8 cellular contexts compared by ENCODE assay signal in the genomic region with DNA sequence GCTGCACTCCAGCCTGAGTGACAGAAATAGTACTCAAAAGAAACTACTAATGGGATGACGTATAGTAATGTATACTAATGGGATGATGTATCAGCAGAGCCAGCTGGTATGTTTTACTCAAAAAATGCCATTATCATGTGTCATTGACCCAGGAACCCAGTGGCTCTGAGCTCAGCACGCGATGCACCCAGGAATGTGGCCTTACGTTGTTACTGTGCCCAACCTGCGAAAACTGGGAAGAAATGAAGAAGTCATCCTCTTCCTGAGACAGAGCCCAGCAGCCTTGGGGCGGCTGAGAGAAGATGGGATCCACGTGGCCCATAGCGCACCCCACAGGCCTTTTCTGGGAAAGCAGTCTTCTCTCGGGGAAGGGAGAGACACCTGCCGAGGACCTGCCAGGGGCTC. TPM values are rescaled to one million over a fixed set of nuclear protein-coding genes. Genes with fewer than 3 reads are reported as not detected.
A peak's percentile ranks its signal among the peaks of the same experiment; 100 is the strongest.
DNase-seq lines count a peak whose midpoint lies in the region; ATAC-seq, FAIRE-seq and TF ChIP-seq lines count a peak whose summit lies in the region.

No MANE protein-coding gene starts in this region.

- POLR2A ChIA-PET in HEK293T (lab: Yijun Ruan, JAX), result no interaction called here

- ATAC-seq in HG03565 (IDR thresholded peaks at IDR 0.05; ENCODE audit: unreplicated experiment) (no peak), GM18873 (IDR thresholded peaks at IDR 0.05; ENCODE audit: low FRiP score, unreplicated experiment) (no peak)

- DNase-seq in AG08395 (ENCODE audit: low spot score) (peak; percentile 96), HEK293T (ENCODE audit: extremely low spot score) (peak; percentile 54), UCSD-AML1 (lab: John Stamatoyannopoulos, UW; ENCODE audit: unreplicated experiment) (peak; percentile 19), hepatic stellate cell (ENCODE audit: low spot score) (peak; percentile 97), midbrain (lab: John Stamatoyannopoulos, UW) (no peak), frontal cortex (ENCODE audit: low spot score in 2 of 2) (no peak)

- CTCF ChIA-PET in HEK293T (lab: Yijun Ruan, JAX), result no interaction called here

- FAIRE-seq in frontal cortex (lab: Jason Lieb, UNC), result no peak

TF ChIP-seq in HEK293T, 16 proteins besides CTCF, POLR2A, EP300 and RAD21:
- no peak for TF ChIP-seq HDGF (IDR thresholded peaks at IDR 0.05; ENCODE audit: borderline replicate concordance)
- no peak for TF ChIP-seq LEF1 (IDR thresholded peaks at IDR 0.05; ENCODE audit: borderline replicate concordance)
- TF ChIP-seq ZNF384 (IDR thresholded peaks at IDR 0.05), result no peak
- TF ChIP-seq ELF4 (IDR thresholded peaks at IDR 0.05), result no peak
- TF ChIP-seq SUZ12 (IDR thresholded peaks at IDR 0.05), result no peak
- no peak for TF ChIP-seq L3MBTL2 (conservative IDR thresholded peaks at IDR 0.05)
- no peak for TF ChIP-seq NFRKB (IDR thresholded peaks at IDR 0.05)
- no peak for TF ChIP-seq ARNT (IDR thresholded peaks at IDR 0.05)
- TF ChIP-seq CTBP1 (IDR thresholded peaks at IDR 0.05; ENCODE audit: borderline replicate concordance), result no peak
- no peak for TF ChIP-seq TARDBP (IDR thresholded peaks at IDR 0.05)
- TF ChIP-seq FOXM1 (IDR thresholded peaks at IDR 0.05; ENCODE audit: borderline replicate concordance), result no peak
- TF ChIP-seq SP1 (IDR thresholded peaks at IDR 0.05), result no peak
- TF ChIP-seq, protein P1, sequence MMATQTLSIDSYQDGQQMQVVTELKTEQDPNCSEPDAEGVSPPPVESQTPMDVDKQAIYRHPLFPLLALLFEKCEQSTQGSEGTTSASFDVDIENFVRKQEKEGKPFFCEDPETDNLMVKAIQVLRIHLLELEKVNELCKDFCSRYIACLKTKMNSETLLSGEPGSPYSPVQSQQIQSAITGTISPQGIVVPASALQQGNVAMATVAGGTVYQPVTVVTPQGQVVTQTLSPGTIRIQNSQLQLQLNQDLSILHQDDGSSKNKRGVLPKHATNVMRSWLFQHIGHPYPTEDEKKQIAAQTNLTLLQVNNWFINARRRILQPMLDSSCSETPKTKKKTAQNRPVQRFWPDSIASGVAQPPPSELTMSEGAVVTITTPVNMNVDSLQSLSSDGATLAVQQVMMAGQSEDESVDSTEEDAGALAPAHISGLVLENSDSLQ (IDR thresholded peaks at IDR 0.05), result no peak
- TF ChIP-seq FOXA1 (IDR thresholded peaks at IDR 0.05), result no peak
- no peak for TF ChIP-seq FOXK2 (IDR thresholded peaks at IDR 0.05)
- no peak for TF ChIP-seq BHLHE40 (IDR thresholded peaks at IDR 0.05; ENCODE audit: borderline replicate concordance)

RNA-seq across cellular contexts. Expression of a gene that starts 8.8 kb away (rescaled TPM):
- total RNA-seq in frontal cortex, result 37.9 TPM

RNA-seq across cellular contexts. Expression of a gene that starts 15.4 kb away (rescaled TPM):
- total RNA-seq in frontal cortex, result 1.2 TPM

RNA-seq across cellular contexts. Expression of a gene that starts 18.3 kb away (rescaled TPM):
- total RNA-seq in frontal cortex, result not detected

RNA-seq across cellular contexts. Expression of a gene that starts 32.8 kb away (rescaled TPM):
- total RNA-seq in frontal cortex, result 24.1 TPM

RNA-seq across cellular contexts. Expression of a gene that starts 33.1 kb away (rescaled TPM):
- total RNA-seq in frontal cortex, result 22.8 TPM

Comparison
In these comparisons a context has a peak if more than half of its experiments do, and no peak if none do; other contexts are left out.
1. DNase-seq: peak in AG08395 (single experiment), HEK293T (single experiment), UCSD-AML1 (single experiment) and hepatic stellate cell (single experiment); none in midbrain (single experiment) and frontal cortex (0 of 2).